ENCODE assay signal across 20 cellular contexts in the genomic region with DNA sequence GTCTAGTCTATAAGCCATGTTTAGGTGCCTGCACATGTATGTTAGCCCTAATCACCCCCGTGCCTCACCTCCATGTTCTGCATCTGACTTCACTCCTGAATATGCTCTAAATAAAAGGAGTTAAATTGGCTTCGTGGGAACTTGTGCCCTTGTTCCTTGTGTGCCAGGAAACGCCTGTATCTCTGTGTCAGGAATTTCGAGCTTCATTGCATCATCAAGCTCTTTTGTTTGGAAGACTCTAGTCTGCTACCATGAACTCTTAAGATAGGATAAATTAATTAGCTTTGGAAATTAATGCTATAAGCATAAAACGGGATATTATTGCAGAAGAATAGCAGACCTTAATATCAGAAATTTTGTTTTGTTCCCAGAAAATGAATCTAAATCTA.
DNase-seq lines count a peak whose midpoint lies in the region; ATAC-seq and TF ChIP-seq lines count a peak whose summit lies in the region.
"Had no signal": no experiment of that assay in that cellular context is flagged by ENCODE, and none has a peak within 500 bp of the region (broad histone marks: within the 10 kb centered on the region; RNA-seq: fewer than 3 reads in every experiment).

No MANE protein-coding gene starts in this region.

- H2AK5ac ChIP-seq in mesendoderm (ENCODE audit: low read length), result no peak overlapping the region

- POLR2A ChIA-PET in WTC11 (lab: Charles Lee), result no interaction called here

- WGBS in endodermal cell (ENCODE audit: insufficient coverage in 1 of 2, insufficient read length in 1 of 2), 2 experiments, result 85 to 93% methylated on average over 4 to 5 of the region's 5 CpGs
- WGBS in mesendoderm (ENCODE audit: extremely low coverage, insufficient coverage, low lambda C conversion rate), result no CpG with 5 or more reads among the region's 5 CpGs
- WGBS in tibial nerve, 2 donors, result 45 to 57% methylated on average over 5 of the region's 5 CpGs

- H3K56ac ChIP-seq in mesendoderm (ENCODE audit: low read length), result no peak overlapping the region

- H3K9ac ChIP-seq in endodermal cell (ENCODE audit: extremely low read depth, low read length, poor library complexity, severe bottlenecking), result no peak overlapping the region
- no peak overlapping the region for H3K9ac ChIP-seq in mesendoderm (ENCODE audit: low read length)
- no peak overlapping the region for H3K9ac ChIP-seq in Karpas-422 (ENCODE audit: low read length)

- H3K4me1 ChIP-seq in endodermal cell (ENCODE audit: control insufficient read depth, insufficient read depth, low read length), result no peaks in the 10 kb centered on the region
- peaks cover 17% of the 10 kb centered on the region for H3K4me1 ChIP-seq in mesendoderm (ENCODE audit: control insufficient read depth, low read depth, low read length)
- H3K4me1 ChIP-seq in tibial nerve, result peaks cover 0 to 4% (median 0%) of the 10 kb centered on the region in 4 donors
- H3K4me1 ChIP-seq in Karpas-422 (ENCODE audit: low read length), result no peaks in the 10 kb centered on the region

- no peaks in the 10 kb centered on the region for H4K20me1 ChIP-seq in Karpas-422 (ENCODE audit: insufficient read depth, low read depth, low read length)

- no peak overlapping the region for H2AFZ ChIP-seq in Karpas-422 (ENCODE audit: low read length)

- peaks cover 12% of the 10 kb centered on the region for H3K79me1 ChIP-seq in mesendoderm (ENCODE audit: low read length)

- no peak for TF ChIP-seq EP300 in tibial nerve (IDR thresholded peaks at IDR 0.05)

- H3K4me1 Mint-ChIP-seq in WTC11, result peaks cover 16% of the 10 kb centered on the region
- H3K4me1 Mint-ChIP-seq in endodermal cell, result peaks cover 7% of the 10 kb centered on the region
- H3K4me1 Mint-ChIP-seq: CD4-positive, CD25-positive, alpha-beta regulatory T cell had no signal

- TF ChIP-seq POLR2A in tibial nerve (IDR thresholded peaks at IDR 0.05), result no peak

- no peak overlapping the region for H3K4me3 ChIP-seq in endodermal cell (ENCODE audit: low read length)
- no peak overlapping the region for H3K4me3 ChIP-seq in mesendoderm (ENCODE audit: low read length)
- no peak overlapping the region for H3K4me3 ChIP-seq in tibial nerve
- no peak overlapping the region for H3K4me3 ChIP-seq in Karpas-422 (ENCODE audit: low read length)
- H3K4me3 ChIP-seq: GM12878 had no signal

- ATAC-seq in WTC11, result no peak
- ATAC-seq: GM12878, HepG2, Right ventricle myocardium inferior had no signal

- H3K27me3 ChIP-seq in endodermal cell (ENCODE audit: control insufficient read depth, insufficient read depth, low read length, poor library complexity, severe bottlenecking), result no peaks in the 10 kb centered on the region
- H3K27me3 ChIP-seq in mesendoderm (ENCODE audit: insufficient read depth, low read length, poor library complexity), result no peaks in the 10 kb centered on the region
- no peaks in the 10 kb centered on the region for H3K27me3 ChIP-seq in tibial nerve
- H3K27me3 ChIP-seq in Karpas-422 (ENCODE audit: low read length), result no peaks in the 10 kb centered on the region

- no peaks in the 10 kb centered on the region for H3K9me2 ChIP-seq in Karpas-422 (replicated peaks; ENCODE audit: insufficient read depth, low read length)

- H3K27me3 Mint-ChIP-seq in WTC11 (ENCODE audit: low read depth), result no peaks in the 10 kb centered on the region
- H3K27me3 Mint-ChIP-seq in endodermal cell (ENCODE audit: insufficient read depth), result no peaks in the 10 kb centered on the region
- H3K27me3 Mint-ChIP-seq: CD4-positive, CD25-positive, alpha-beta regulatory T cell had no signal

- H4K8ac ChIP-seq in mesendoderm (ENCODE audit: low read depth, low read length), result no peak overlapping the region

- peak overlapping the region; percentile 21; the same call in 1 of the 2 replicates for H3K27ac Mint-ChIP-seq in WTC11
- no peak overlapping the region for H3K27ac Mint-ChIP-seq in endodermal cell
- H3K27ac Mint-ChIP-seq: CD4-positive, CD25-positive, alpha-beta regulatory T cell had no signal

- H3K4ac ChIP-seq in mesendoderm (ENCODE audit: low read depth, low read length), result no peak overlapping the region

- DNase-seq in WTC11 (ENCODE audit: low spot score), result no peak
- DNase-seq in endodermal cell, result peak; percentile 31
- DNase-seq in mesendoderm, result peak; percentile 62
- no peak for DNase-seq in KBM-7
- DNase-seq in tibial nerve (ENCODE audit: low spot score in 2 of 2), result no peak
- no peak for DNase-seq in inferior parietal cortex (ENCODE audit: extremely low spot score)
- DNase-seq in Karpas-422, result no peak
- DNase-seq: CD4-positive, CD25-positive, alpha-beta regulatory T cell; COR-L47; DND-41; HCEC 1CT; KG1; NCI-H1694; NCI-H2081; NCI-H446 treated with DMSO at 0.1 percent for 48 hours; NCI-H526 treated with DMSO at 0.1 percent for 48 hours had no signal

- CTCF ChIA-PET in WTC11 (lab: Charles Lee), result interaction anchor here (1.1 to 1.8 kb wide), 4 partner anchors 10 to 100 kb away, joined by 3 to 14 read pairs (median 3); no protein-coding TSS in a partner anchor

- H3K79me2 ChIP-seq in mesendoderm (ENCODE audit: control insufficient read depth, insufficient read depth, low read length) (peaks cover 34% of the 10 kb centered on the region), Karpas-422 (ENCODE audit: low read length) (no peaks in the 10 kb centered on the region)

- H2BK5ac ChIP-seq in mesendoderm (ENCODE audit: low read length), result no peak overlapping the region

- no peaks in the 10 kb centered on the region for H3K36me3 Mint-ChIP-seq in WTC11
- no peaks in the 10 kb centered on the region for H3K36me3 Mint-ChIP-seq in endodermal cell (ENCODE audit: low read depth)
- H3K36me3 Mint-ChIP-seq: CD4-positive, CD25-positive, alpha-beta regulatory T cell had no signal

- H3K9me3 Mint-ChIP-seq in WTC11 (no peaks in the 10 kb centered on the region), endodermal cell (no peaks in the 10 kb centered on the region)

- H3K27ac ChIP-seq in endodermal cell (ENCODE audit: low read depth, low read length) (no peak overlapping the region), mesendoderm (ENCODE audit: low read depth, low read length) (no peak overlapping the region), tibial nerve (no peak overlapping the region), Karpas-422 (ENCODE audit: low read length) (no peak overlapping the region)
- H3K27ac ChIP-seq: HL-60 had no signal

- no peaks in the 10 kb centered on the region for H3K36me3 ChIP-seq in endodermal cell (ENCODE audit: control insufficient read depth, insufficient read depth, low read length)
- no peaks in the 10 kb centered on the region for H3K36me3 ChIP-seq in mesendoderm (ENCODE audit: control insufficient read depth, insufficient read depth, low read length)
- H3K36me3 ChIP-seq in tibial nerve, result no peaks in the 10 kb centered on the region
- H3K36me3 ChIP-seq in Karpas-422 (ENCODE audit: insufficient read depth, low read length), result no peaks in the 10 kb centered on the region

- H2BK120ac ChIP-seq in mesendoderm (ENCODE audit: low read depth, low read length), result no peak overlapping the region

- in situ Hi-C loops in KBM-7 (cut with MboI; ENCODE audit: low pct_unique_long_range_greater_than_20kb, low sequenced_read_pairs), result no loop called here

- H4K5ac ChIP-seq in mesendoderm (ENCODE audit: low read length), result no peak overlapping the region

- H3K9me3 ChIP-seq in endodermal cell (ENCODE audit: control insufficient read depth, low read length) (no peaks in the 10 kb centered on the region), tibial nerve (no peaks in the 10 kb centered on the region), Karpas-422 (ENCODE audit: low read length) (no peaks in the 10 kb centered on the region)

- peak overlapping the region; percentile 85 for H3K18ac ChIP-seq in mesendoderm (ENCODE audit: low read length)

- TF ChIP-seq CTCF in WTC11 (IDR thresholded peaks at IDR 0.05) (no peak), endodermal cell (conservative IDR thresholded peaks at IDR 0.05) (no peak), tibial nerve (IDR thresholded peaks at IDR 0.05) (no peak)

- no peak overlapping the region for H2BK15ac ChIP-seq in mesendoderm (replicated peaks; ENCODE audit: low read depth)

- H3K4me3 Mint-ChIP-seq in WTC11 (no peak overlapping the region), endodermal cell (no peak overlapping the region)
- H3K4me3 Mint-ChIP-seq: CD4-positive, CD25-positive, alpha-beta regulatory T cell had no signal

- H3K4me2 ChIP-seq in mesendoderm (ENCODE audit: low read length) (no peak overlapping the region), Karpas-422 (ENCODE audit: low read depth, low read length, poor library complexity, severe bottlenecking) (no peak overlapping the region)

- no peak overlapping the region for H3K23ac ChIP-seq in mesendoderm (ENCODE audit: low read length)

TF ChIP-seq in WTC11, 78 proteins besides CTCF, POLR2A, EP300 and RAD21 (continues in another document):
- TF ChIP-seq ESRRA (CRISPR knock-in tag; IDR thresholded peaks at IDR 0.05; ENCODE audit: borderline replicate concordance) (no peak), FOXJ3 (CRISPR knock-in tag; IDR thresholded peaks at IDR 0.05; ENCODE audit: borderline replicate concordance) (no peak), TP53 (CRISPR knock-in tag; IDR thresholded peaks at IDR 0.05) (no peak), PRRX2 (CRISPR knock-in tag; IDR thresholded peaks at IDR 0.05) (no peak), FOXP1 (CRISPR knock-in tag; IDR thresholded peaks at IDR 0.05; ENCODE audit: borderline replicate concordance) (no peak), ZNF121 (CRISPR knock-in tag; IDR thresholded peaks at IDR 0.05) (no peak), ZNF671 (CRISPR knock-in tag; IDR thresholded peaks at IDR 0.05) (no peak), RELA (CRISPR knock-in tag; IDR thresholded peaks at IDR 0.05; ENCODE audit: borderline replicate concordance) (no peak), IRF2 (CRISPR knock-in tag; IDR thresholded peaks at IDR 0.05; ENCODE audit: borderline replicate concordance, low read depth) (no peak)
- TF ChIP-seq, protein P1, sequence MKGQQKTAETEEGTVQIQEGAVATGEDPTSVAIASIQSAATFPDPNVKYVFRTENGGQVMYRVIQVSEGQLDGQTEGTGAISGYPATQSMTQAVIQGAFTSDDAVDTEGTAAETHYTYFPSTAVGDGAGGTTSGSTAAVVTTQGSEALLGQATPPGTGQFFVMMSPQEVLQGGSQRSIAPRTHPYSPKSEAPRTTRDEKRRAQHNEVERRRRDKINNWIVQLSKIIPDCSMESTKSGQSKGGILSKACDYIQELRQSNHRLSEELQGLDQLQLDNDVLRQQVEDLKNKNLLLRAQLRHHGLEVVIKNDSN (CRISPR knock-in tag; IDR thresholded peaks at IDR 0.05), result no peak

Comparison
In these comparisons a context has a peak if more than half of its experiments do, and no peak if none do; other contexts are left out.
1. DNase-seq: peak in endodermal cell (single experiment) and mesendoderm (single experiment); none in WTC11 (single experiment), KBM-7 (single experiment), tibial nerve (0 of 2), inferior parietal cortex (single experiment) and Karpas-422 (single experiment).